In genomic region chr2:10382313-10383061, GRCh38 we compare ENCODE assay signal across 8 cellular contexts.
DNase-seq lines count a peak whose midpoint lies in the region; ATAC-seq lines count a peak whose summit lies in the region.

No MANE protein-coding gene starts in this region.

- no peaks in the 10 kb centered on the region for H3K36me3 ChIP-seq in mucosa of stomach (ENCODE audit: control insufficient read depth, insufficient read depth, low read length)
- no peaks in the 10 kb centered on the region for H3K36me3 ChIP-seq in GM23248 (ENCODE audit: low read depth)

- no peak overlapping the region for H3K27ac ChIP-seq in GM23248

- H3K4me3 ChIP-seq in mucosa of stomach (ENCODE audit: low read length) (peak overlapping the region; percentile 6), GM23248 (no peak overlapping the region)

- H3K9ac ChIP-seq in mucosa of stomach (ENCODE audit: low read length) (no peak overlapping the region), GM23248 (no peak overlapping the region)

- peaks cover 97% of the 10 kb centered on the region for H3K4me1 ChIP-seq in mucosa of stomach (ENCODE audit: control insufficient read depth, insufficient read depth, low read length)
- H3K4me1 ChIP-seq in GM23248 (ENCODE audit: insufficient read depth) = peaks cover 14% of the 10 kb centered on the region

- peak; percentile 99 for DNase-seq in GDM1 (lab: John Stamatoyannopoulos, UW)
- peak; percentile 25 for DNase-seq in NCI-H2107 (lab: John Stamatoyannopoulos, UW)
- DNase-seq in posterior vena cava (ENCODE audit: low spot score) = no peak
- no peak for DNase-seq in cortex of kidney (lab: John Stamatoyannopoulos, UW)
- DNase-seq in GM23248 = no peak

- peaks cover 38% of the 10 kb centered on the region for H3K79me2 ChIP-seq in GM23248 (ENCODE audit: insufficient read depth)

- peak overlapping the region; percentile 51 for H3K4me3 Mint-ChIP-seq in activated T-helper 17 cell treated with anti-CD3 and anti-CD28 coated beads, Interleukin-2, amount 50 U/mL, for 72 hours

- H3K27me3 ChIP-seq in mucosa of stomach (ENCODE audit: control insufficient read depth, insufficient read depth, low read length) = no peaks in the 10 kb centered on the region
- H3K27me3 ChIP-seq in GM23248 (replicated peaks; ENCODE audit: insufficient read depth) = no peaks in the 10 kb centered on the region

- WGBS in GM23248 (ENCODE audit: low coverage in 1 of 2, low lambda C conversion rate in 2 of 2, missing lambda C conversion rate in 2 of 2), 2 experiments = 87 to 89% methylated on average over 18 of the region's 18 CpGs

- intact Hi-C loops in posterior vena cava (cut with DNase I) = no loop called here

- H2AFZ ChIP-seq in GM23248 = no peak overlapping the region

- in situ Hi-C loops in GM23248 (cut with MboI) = no loop called here

- peaks cover 66% of the 10 kb centered on the region for H3K4me1 Mint-ChIP-seq in activated T-helper 17 cell treated with anti-CD3 and anti-CD28 coated beads, Interleukin-2, amount 50 U/mL, for 72 hours

- no peaks in the 10 kb centered on the region for H3F3A ChIP-seq in GM23248 (ENCODE audit: insufficient read depth)

- no peaks in the 10 kb centered on the region for H3K9me3 Mint-ChIP-seq in activated T-helper 17 cell treated with anti-CD3 and anti-CD28 coated beads, Interleukin-2, amount 50 U/mL, for 72 hours

- H3K27me3 Mint-ChIP-seq in activated T-helper 17 cell treated with anti-CD3 and anti-CD28 coated beads, Interleukin-2, amount 50 U/mL, for 72 hours = no peaks in the 10 kb centered on the region

- H3K9me3 ChIP-seq in mucosa of stomach (ENCODE audit: control insufficient read depth, low read length) (no peaks in the 10 kb centered on the region), GM23248 (ENCODE audit: low read depth) (no peaks in the 10 kb centered on the region)

- H3K4me2 ChIP-seq in GM23248 (ENCODE audit: unreplicated experiment) = no peak overlapping the region

- H4K20me1 ChIP-seq in GM23248 (ENCODE audit: insufficient read depth) = no peaks in the 10 kb centered on the region; the same call in 1 of the 2 replicates

- H3K36me3 Mint-ChIP-seq in activated T-helper 17 cell treated with anti-CD3 and anti-CD28 coated beads, Interleukin-2, amount 50 U/mL, for 72 hours (ENCODE audit: low read depth) = peaks cover 8% of the 10 kb centered on the region

- no peaks in the 10 kb centered on the region for H3K9me2 ChIP-seq in GM23248 (ENCODE audit: insufficient read depth)

- ATAC-seq in GM21737 (IDR thresholded peaks at IDR 0.05; ENCODE audit: unreplicated experiment) = peak; percentile 63
- peak; percentile 62 for ATAC-seq in activated T-helper 17 cell treated with anti-CD3 and anti-CD28 coated beads, Interleukin-2, amount 50 U/mL, for 72 hours (replicated peaks)

- H3K27ac Mint-ChIP-seq in activated T-helper 17 cell treated with anti-CD3 and anti-CD28 coated beads, Interleukin-2, amount 50 U/mL, for 72 hours = no peak overlapping the region

Comparison
In these comparisons a context has a peak if more than half of its experiments do, and no peak if none do; other contexts are left out.
1. DNase-seq: peak in GDM1 (single experiment) and NCI-H2107 (single experiment); none in posterior vena cava (single experiment), cortex of kidney (single experiment) and GM23248 (single experiment).